ENCODE assay signal across 13 cellular contexts in the genomic region with DNA sequence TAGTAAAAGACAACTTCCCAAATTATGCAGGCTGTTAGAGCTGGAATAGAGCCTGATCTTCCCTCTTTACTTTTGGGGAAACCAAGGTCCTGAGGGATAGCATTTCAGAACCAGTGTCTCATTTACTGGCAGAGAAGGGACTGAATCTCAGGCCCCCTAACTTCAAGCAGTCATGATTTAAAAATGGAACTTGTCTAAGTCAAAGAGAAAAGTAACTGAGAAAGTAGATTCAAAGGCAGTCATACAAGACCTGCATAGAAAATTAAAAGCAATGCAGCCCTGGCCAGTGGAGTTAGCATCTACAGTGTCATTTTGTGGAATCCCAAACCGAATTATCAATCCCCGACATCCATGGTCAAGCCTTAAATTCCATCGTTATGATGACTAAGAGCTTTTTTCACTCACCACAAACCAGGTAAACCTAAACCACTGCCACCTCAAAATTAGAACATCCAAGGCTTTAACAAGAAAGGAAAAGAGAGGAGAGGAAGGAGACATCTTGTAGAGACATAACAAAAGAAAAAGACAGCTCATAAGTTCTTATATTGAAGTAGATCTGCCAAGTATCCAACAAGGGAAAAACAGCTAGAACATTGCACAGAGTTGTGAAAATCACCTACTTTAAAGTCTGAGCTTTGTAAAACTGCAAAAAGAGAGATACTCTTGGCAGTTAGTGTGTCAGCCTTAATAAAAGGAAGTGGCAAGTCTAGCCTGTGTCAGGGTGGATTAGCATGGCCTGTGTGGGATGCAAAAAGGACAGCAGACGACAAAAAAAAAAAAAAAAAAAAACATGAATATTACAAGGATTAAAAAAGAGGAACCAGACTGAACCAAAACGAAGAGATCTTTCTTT. TPM values are rescaled to one million over a fixed set of nuclear protein-coding genes. Genes with fewer than 3 reads are reported as not detected.
DNase-seq lines count a peak whose midpoint lies in the region; ATAC-seq and TF ChIP-seq lines count a peak whose summit lies in the region.
"Had no signal": no experiment of that assay in that cellular context is flagged by ENCODE, and none has a peak within 500 bp of the region (broad histone marks: within the 10 kb centered on the region; RNA-seq: fewer than 3 reads in every experiment).

No MANE protein-coding gene starts in this region.

- ATAC-seq in GM21529 (IDR thresholded peaks at IDR 0.05; ENCODE audit: unreplicated experiment) (peak; percentile 37), GM23338 (no peak)
- ATAC-seq: gastrocnemius medialis had no signal

- no peaks in the 10 kb centered on the region for H3K36me3 Mint-ChIP-seq in CD4-positive, alpha-beta memory T cell
- H3K36me3 Mint-ChIP-seq in neural progenitor cell (no peaks in the 10 kb centered on the region), GM23338 (ENCODE audit: low read depth) (no peaks in the 10 kb centered on the region)

- no peaks in the 10 kb centered on the region for H3K27me3 ChIP-seq in CD4-positive, alpha-beta memory T cell (ENCODE audit: insufficient read depth, low read length)
- H3K27me3 ChIP-seq in left ventricle myocardium inferior (ENCODE audit: low read depth) (peaks cover 13% of the 10 kb centered on the region), neural progenitor cell (no peaks in the 10 kb centered on the region), GM23338 (ENCODE audit: insufficient read depth) (no peaks in the 10 kb centered on the region)
- H3K27me3 ChIP-seq: breast epithelium, gastrocnemius medialis had no signal

- no peak overlapping the region for H3K4me3 ChIP-seq in CD4-positive, alpha-beta memory T cell (ENCODE audit: low read length in 2 of 2)
- H3K4me3 ChIP-seq in left ventricle myocardium inferior (no peak overlapping the region), neural progenitor cell (no peak overlapping the region), GM23338 (no peak overlapping the region)
- H3K4me3 ChIP-seq: breast epithelium, gastrocnemius medialis had no signal

- H3K9me3 Mint-ChIP-seq in CD4-positive, alpha-beta memory T cell: no peaks in the 10 kb centered on the region
- H3K9me3 Mint-ChIP-seq in neural progenitor cell: peaks cover 2% of the 10 kb centered on the region
- no peaks in the 10 kb centered on the region for H3K9me3 Mint-ChIP-seq in GM23338
- H3K9me3 Mint-ChIP-seq: nephron had no signal

- H3F3A ChIP-seq in neural progenitor cell (ENCODE audit: low read depth): no peaks in the 10 kb centered on the region
- no peaks in the 10 kb centered on the region for H3F3A ChIP-seq in GM23338 (replicated peaks; ENCODE audit: low read depth)

- H3K4me1 Mint-ChIP-seq in CD4-positive, alpha-beta memory T cell: peaks cover 53 to 95% (median 73%) of the 10 kb centered on the region in 4 donors
- H3K4me1 Mint-ChIP-seq in neural progenitor cell (no peaks in the 10 kb centered on the region), GM23338 (no peaks in the 10 kb centered on the region)
- H3K4me1 Mint-ChIP-seq: nephron had no signal

- H3K9me3 ChIP-seq in CD4-positive, alpha-beta memory T cell (ENCODE audit: control insufficient read depth in 1 of 2, low read length in 2 of 2): no peaks in the 10 kb centered on the region
- no peaks in the 10 kb centered on the region for H3K9me3 ChIP-seq in left ventricle myocardium inferior (replicated peaks)
- H3K9me3 ChIP-seq in neural progenitor cell (ENCODE audit: low read depth): no peaks in the 10 kb centered on the region
- H3K9me3 ChIP-seq: breast epithelium, gastrocnemius medialis had no signal

- H3K27me3 Mint-ChIP-seq in CD4-positive, alpha-beta memory T cell: no peaks in the 10 kb centered on the region
- H3K27me3 Mint-ChIP-seq in neural progenitor cell (ENCODE audit: insufficient read depth, low read depth) (peaks cover 2% of the 10 kb centered on the region), GM23338 (ENCODE audit: insufficient read depth, low read depth, poor library complexity) (no peaks in the 10 kb centered on the region)

- H3K36me3 ChIP-seq in CD4-positive, alpha-beta memory T cell (ENCODE audit: insufficient read depth, low read length): no peaks in the 10 kb centered on the region
- H3K36me3 ChIP-seq in left ventricle myocardium inferior (no peaks in the 10 kb centered on the region), neural progenitor cell (no peaks in the 10 kb centered on the region), GM23338 (ENCODE audit: insufficient read depth) (no peaks in the 10 kb centered on the region)
- H3K36me3 ChIP-seq: breast epithelium, gastrocnemius medialis had no signal

- peak overlapping the region; percentile 25 for H3K27ac ChIP-seq in CD4-positive, alpha-beta memory T cell (ENCODE audit: low read depth, low read length)
- H3K27ac ChIP-seq in left ventricle myocardium inferior (replicated peaks) (peak overlapping the region; percentile 23), neural progenitor cell (no peak overlapping the region), GM23338 (ENCODE audit: low read depth) (no peak overlapping the region)
- H3K27ac ChIP-seq: breast epithelium, gastrocnemius medialis had no signal

- H2AFZ ChIP-seq in neural progenitor cell (replicated peaks) (no peak overlapping the region), GM23338 (no peak overlapping the region; the same call in 1 of the 2 replicates)

- intact Hi-C loops in CD4-positive, alpha-beta memory T cell (cut with micrococcal nuclease): no loop called here
- intact Hi-C loops in left ventricle myocardium inferior (cut with micrococcal nuclease): no loop called here

- peak overlapping the region; percentile 71 to 90 (median 84) for H3K27ac Mint-ChIP-seq in CD4-positive, alpha-beta memory T cell
- H3K27ac Mint-ChIP-seq in neural progenitor cell (no peak overlapping the region), GM23338 (no peak overlapping the region)
- H3K27ac Mint-ChIP-seq: nephron had no signal

- CTCF ChIA-PET in CD4-positive, alpha-beta memory T cell (lab: Charles Lee; ENCODE audit: partially characterized antibody): interaction anchor here (0.8 to 3.2 kb wide), 6 partner anchors 14 to 189 kb away, joined by 3 to 27 read pairs (median 6); a partner anchor contains a TSS

- DNase-seq in CD4-positive, alpha-beta memory T cell: peak in 1 of 5 donors; percentile 33
- DNase-seq in OCI-M1 (lab: John Stamatoyannopoulos, UW): peak; percentile 93
- no peak for DNase-seq in left ventricle myocardium inferior
- DNase-seq in neural progenitor cell (ENCODE audit: low spot score): no peak
- DNase-seq in GM23338 (ENCODE audit: low spot score): no peak
- no peak for DNase-seq in SK-N-DZ (ENCODE audit: low spot score)
- DNase-seq in NCI-H1092 treated with DMSO at 0.1 percent for 48 hours (lab: John Stamatoyannopoulos, UW): no peak
- DNase-seq: activated CD4-positive, CD25-positive, alpha-beta regulatory T cell; gastrocnemius medialis; NCI-H2171 treated with DMSO at 0.1 percent for 48 hours had no signal

- H3K4me1 ChIP-seq in CD4-positive, alpha-beta memory T cell (ENCODE audit: insufficient read depth, low read length): peaks cover 66% of the 10 kb centered on the region
- H3K4me1 ChIP-seq in left ventricle myocardium inferior (no peaks in the 10 kb centered on the region), neural progenitor cell (no peaks in the 10 kb centered on the region), GM23338 (ENCODE audit: insufficient read depth) (no peaks in the 10 kb centered on the region)
- H3K4me1 ChIP-seq: breast epithelium, gastrocnemius medialis had no signal

- H3K79me2 ChIP-seq in neural progenitor cell (ENCODE audit: low read depth): no peaks in the 10 kb centered on the region
- no peaks in the 10 kb centered on the region for H3K79me2 ChIP-seq in GM23338 (replicated peaks; ENCODE audit: insufficient read depth)

- H3K4me3 Mint-ChIP-seq in CD4-positive, alpha-beta memory T cell: peak overlapping the region; percentile 1 to 79 (median 51)
- H3K4me3 Mint-ChIP-seq in neural progenitor cell (no peak overlapping the region), GM23338 (no peak overlapping the region)
- H3K4me3 Mint-ChIP-seq: nephron had no signal

- H4K20me1 ChIP-seq in neural progenitor cell (ENCODE audit: low read depth) (no peaks in the 10 kb centered on the region), GM23338 (replicated peaks; ENCODE audit: insufficient read depth) (no peaks in the 10 kb centered on the region)

- POLR2A ChIA-PET in CD4-positive, alpha-beta memory T cell (lab: Charles Lee; ENCODE audit: partially characterized antibody): interaction anchor here (0.7 to 5.0 kb wide), 11 partner anchors 9 to 69 kb away, joined by 3 to 55 read pairs (median 7); a partner anchor contains a TSS

- no peaks in the 10 kb centered on the region for H3K9me2 ChIP-seq in GM23338 (ENCODE audit: insufficient read depth)

- no peak overlapping the region for H3K9ac ChIP-seq in neural progenitor cell

- no peak for TF ChIP-seq CTCF in left ventricle myocardium inferior (IDR thresholded peaks at IDR 0.05; ENCODE audit: borderline replicate concordance)
- TF ChIP-seq CTCF in neural progenitor cell (IDR thresholded peaks at IDR 0.05): no peak
- no peak for TF ChIP-seq CTCF in GM23338 (conservative IDR thresholded peaks at IDR 0.05; ENCODE audit: low read depth in 2 of 2)

- no peak overlapping the region for H3K4me2 ChIP-seq in neural progenitor cell
- no peak overlapping the region for H3K4me2 ChIP-seq in GM23338

TF ChIP-seq in GM23338, 12 proteins besides CTCF, POLR2A, EP300 and RAD21 (continues in another document):
- TF ChIP-seq JUNB (IDR thresholded peaks at IDR 0.05; ENCODE audit: unreplicated experiment): no peak
- no peak for TF ChIP-seq NANOG (IDR thresholded peaks at IDR 0.05; ENCODE audit: borderline replicate concordance)
- TF ChIP-seq EZH2 (IDR thresholded peaks at IDR 0.05; ENCODE audit: low read depth, unreplicated experiment): no peak

RNA-seq across cellular contexts. Expression of a gene that starts 54.1 kb away (rescaled TPM):
- 10 to 100 TPM; 16.3 to 18.4 TPM for total RNA-seq in CD4-positive, alpha-beta memory T cell
- polyA plus RNA-seq in CD4-positive, alpha-beta memory T cell: 10 to 100 TPM; 39.7 to 64.7 TPM
- total RNA-seq in left ventricle myocardium inferior: 0.63 TPM
- total RNA-seq in neural progenitor cell (ENCODE audit: low replicate concordance): not detected in 2 replicates
- not detected in 2 replicates for total RNA-seq in GM23338 (2014; rRNA removed; shearing (Covaris generic))
- polyA plus RNA-seq in GM23338 (2016; fragmentation: Nextera tagmentation; extraction: Ambion mirVana): not detected in 2 replicates
- polyA plus RNA-seq in SK-N-DZ (2014; cell fraction: cytosol; rRNA removed): not detected in 2 replicates
- not detected in 2 replicates for polyA plus RNA-seq in SK-N-DZ (2014; cell fraction: nucleus; rRNA removed)

RNA-seq across cellular contexts. Expression of a gene that starts 57.6 kb away (rescaled TPM):
- total RNA-seq in CD4-positive, alpha-beta memory T cell: under 1 TPM; 0.29 to 0.55 TPM
- polyA plus RNA-seq in CD4-positive, alpha-beta memory T cell: under 1 TPM in 1 of 2 donors, not detected in 1; 0.60 TPM
- not detected for total RNA-seq in left ventricle myocardium inferior
- not detected in 2 replicates for total RNA-seq in neural progenitor cell (ENCODE audit: low replicate concordance)
- total RNA-seq in GM23338 (2014; rRNA removed; shearing (Covaris generic)): not detected in 2 replicates
- not detected in 2 replicates for polyA plus RNA-seq in GM23338 (2016; fragmentation: Nextera tagmentation; extraction: Ambion mirVana)
- not detected in 2 replicates for polyA plus RNA-seq in SK-N-DZ (2014; cell fraction: cytosol; rRNA removed)
- polyA plus RNA-seq in SK-N-DZ (2014; cell fraction: nucleus; rRNA removed): not detected in 2 replicates
- total RNA-seq: breast epithelium, gastrocnemius medialis had no signal

Comparison
In these comparisons a context has a peak if more than half of its experiments do, and no peak if none do; other contexts are left out.
1. H3K27ac ChIP-seq: peak in CD4-positive, alpha-beta memory T cell (single experiment) and left ventricle myocardium inferior (single experiment); none in neural progenitor cell (single experiment) and GM23338 (single experiment).
2. H3K27ac Mint-ChIP-seq: peak in CD4-positive, alpha-beta memory T cell (7 of 7); none in neural progenitor cell (single experiment) and GM23338 (single experiment).
3. H3K4me3 Mint-ChIP-seq: peak in CD4-positive, alpha-beta memory T cell (8 of 8); none in neural progenitor cell (single experiment) and GM23338 (single experiment).
4. RNA of a gene that starts 54.1 kb away (total RNA-seq): 16.3 to 18.4 TPM in CD4-positive, alpha-beta memory T cell; 0.63 TPM in left ventricle myocardium inferior (single experiment), not detected in neural progenitor cell and not detected in GM23338; every median in the first group is over 10 times any median in the second.